Comparison of ENCODE assay signal across 8 cellular contexts in genomic region chr11:64971421-64972233, GRCh38. TPM values are rescaled to one million over a fixed set of nuclear protein-coding genes. Genes with fewer than 3 reads are reported as not detected.
DNase-seq lines count a peak whose midpoint lies in the region; ATAC-seq, FAIRE-seq and TF ChIP-seq lines count a peak whose summit lies in the region.

Gene MAJIN (minus strand): TSS chr11:64972108. CDS start chr11:64959405, 12,703 bp downstream.

- H3K4me3 ChIP-seq in DOHH2 (ENCODE audit: low read length) (peak within 1 kb of the TSS; percentile 15; the same call in 1 of the 2 replicates), K562 (0 out of 2 replicates have a peak within 1 kb of the TSS, but pooled peaks have one; percentile 2), smooth muscle cell (no peak within 1 kb of the TSS)

- 0 out of 2 replicates have a peak, but pooled peaks have one; percentile 32 for TF ChIP-seq POLR2A in K562 (conservative IDR thresholded peaks at IDR 0.05)

- H3K4me3 Mint-ChIP-seq in mesothelial cell of epicardium = no peak within 1 kb of the TSS

- intact Hi-C loops in K562 (cut with micrococcal nuclease) = no loop called here

- H3K9me2 ChIP-seq in DOHH2 (replicated peaks; ENCODE audit: control insufficient read depth, low read length) = no peaks in the 10 kb centered on the region

- no peaks in the 10 kb centered on the region for H3K36me3 Mint-ChIP-seq in mesothelial cell of epicardium

- no peak for TF ChIP-seq EP300 in K562 (IDR thresholded peaks at IDR 0.05; ENCODE audit: low read length)

- no peaks in the 10 kb centered on the region for H3K9me1 ChIP-seq in K562 (ENCODE audit: control insufficient read depth, insufficient read depth, low read length)

- H3K9me3 Mint-ChIP-seq in mesothelial cell of epicardium = no peaks in the 10 kb centered on the region

- in situ Hi-C loops in K562 (cut with MboI) = no loop called here

- H2AFZ ChIP-seq in K562 (ENCODE audit: low read depth, low read length) (peak within 1 kb of the TSS; percentile 97), smooth muscle cell (ENCODE audit: low read depth) (no peak within 1 kb of the TSS)

- BruUV-seq in K562 (replicated peaks; lab: Mats Ljungman, UMichigan) = no TSS peak

- peaks cover 13% of the 10 kb centered on the region for H3F3A ChIP-seq in DOHH2 (ENCODE audit: control insufficient read depth, insufficient read depth)
- peaks cover 3% of the 10 kb centered on the region for H3F3A ChIP-seq in smooth muscle cell (ENCODE audit: low read depth)

- peak; percentile 93 for ATAC-seq in K562
- no peak for ATAC-seq in HG03521 (IDR thresholded peaks at IDR 0.05; ENCODE audit: unreplicated experiment)

- H4K20me1 ChIP-seq in DOHH2 (ENCODE audit: control insufficient read depth, insufficient read depth, low read depth, low read length) (no peaks in the 10 kb centered on the region), K562 (replicated peaks; ENCODE audit: control insufficient read depth, insufficient read depth, low read length) (no peaks in the 10 kb centered on the region), smooth muscle cell (ENCODE audit: low read depth) (no peaks in the 10 kb centered on the region)

- H3K27me3 ChIP-seq in DOHH2 (ENCODE audit: control insufficient read depth, low read length) = no peaks in the 10 kb centered on the region
- H3K27me3 ChIP-seq in K562 (ENCODE audit: control insufficient read depth in 2 of 2, insufficient read depth in 2 of 2, low read length in 2 of 2) = no peaks in the 10 kb centered on the region
- no peaks in the 10 kb centered on the region for H3K27me3 ChIP-seq in smooth muscle cell (ENCODE audit: low read depth)

- H3K4me1 ChIP-seq in DOHH2 (ENCODE audit: control insufficient read depth, low read length) (peaks cover 44% of the 10 kb centered on the region), K562 (replicated peaks in 1 of 2; ENCODE audit: control insufficient read depth in 2 of 2, insufficient read depth in 2 of 2, low read length in 2 of 2) (peaks cover 4 to 12% of the 10 kb centered on the region in 2 experiments; a peak in 4 of 5 replicates), smooth muscle cell (ENCODE audit: low read depth) (no peaks in the 10 kb centered on the region)

- no peak for TF ChIP-seq RAD21 in K562 (CRISPR knock-in tag; conservative IDR thresholded peaks at IDR 0.05 in 1 of 2, IDR thresholded peaks at IDR 0.05 in 1 of 2)

- H3K36me3 ChIP-seq in DOHH2 (ENCODE audit: control insufficient read depth, low read length) (no peaks in the 10 kb centered on the region), K562 (ENCODE audit: control insufficient read depth, insufficient read depth, low read length) (no peaks in the 10 kb centered on the region), smooth muscle cell (ENCODE audit: low read depth) (no peaks in the 10 kb centered on the region)

- H3K79me2 ChIP-seq in DOHH2 (ENCODE audit: control insufficient read depth, low read length) (no peaks in the 10 kb centered on the region), K562 (ENCODE audit: control insufficient read depth, insufficient read depth, low read length) (no peaks in the 10 kb centered on the region), smooth muscle cell (ENCODE audit: low read depth) (no peaks in the 10 kb centered on the region)

- H3K9ac ChIP-seq in K562 (ENCODE audit: insufficient read depth in 1 of 2, low read depth in 2 of 2, low read length in 2 of 2) (peak within 1 kb of the TSS; percentile 52 to 76), smooth muscle cell (ENCODE audit: low read depth) (no peak within 1 kb of the TSS)

- DNase-seq in K562 (ENCODE audit: extremely low read depth in 1 of 4, low spot score in 3 of 4) (peak; percentile 92 to 95 (median 94)), iPS-NIHi11 (ENCODE audit: low spot score) (peak; percentile 52), smooth muscle cell (lab: John Stamatoyannopoulos, UW; ENCODE audit: unreplicated experiment) (no peak), mesothelial cell of epicardium (ENCODE audit: low spot score in 2 of 2, unreplicated experiment in 2 of 2) (no peak), NCI-H82 treated with DMSO at 0.1 percent for 48 hours (lab: John Stamatoyannopoulos, UW; ENCODE audit: unreplicated experiment) (no peak)

- peaks cover 16% of the 10 kb centered on the region for H3K27me3 Mint-ChIP-seq in mesothelial cell of epicardium (ENCODE audit: low read depth)

- H3K27ac Mint-ChIP-seq in mesothelial cell of epicardium = no peak within 1 kb of the TSS

- H3K27ac ChIP-seq in DOHH2 (ENCODE audit: low read depth, low read length) (no peak within 1 kb of the TSS; the same call in 1 of the 2 replicates), VCaP (peak within 1 kb of the TSS; percentile 73), K562 (ENCODE audit: extremely low read depth, low read depth, low read length) (peak within 1 kb of the TSS; percentile 72), smooth muscle cell (ENCODE audit: low read depth) (no peak within 1 kb of the TSS)

- FAIRE-seq in K562 (lab: Jason Lieb, UNC) = peak; percentile 81

- CTCF ChIA-PET in K562 (lab: Yijun Ruan, JAX; ENCODE audit: low intra/inter-chr PET ratio) = no interaction called here

- POLR2A ChIA-PET in K562 (lab: Yijun Ruan, JAX) = interaction anchor here (0.7 to 1.4 kb wide), 4 partner anchors 25 to 198 kb away, joined by 3 to 4 read pairs (median 4); partner anchors contain the start of genes BATF2, FAU, MRPL49 and SPDYC

- H3K4me1 Mint-ChIP-seq in mesothelial cell of epicardium = no peaks in the 10 kb centered on the region

- H3K4me2 ChIP-seq in DOHH2 (ENCODE audit: low read length) (peak within 1 kb of the TSS; percentile 54), K562 (ENCODE audit: insufficient read depth, low read length) (peak within 1 kb of the TSS; percentile 81), smooth muscle cell (peak within 1 kb of the TSS; percentile 12)

- no peak for TF ChIP-seq CTCF in DOHH2 (IDR thresholded peaks at IDR 0.05; ENCODE audit: low read depth, low read length, poor library complexity, severe bottlenecking)
- TF ChIP-seq CTCF in VCaP (conservative IDR thresholded peaks at IDR 0.05) = no peak
- no peak for TF ChIP-seq CTCF in K562 (IDR thresholded peaks at IDR 0.05 in 2 of 3, conservative IDR thresholded peaks at IDR 0.05 in 1 of 3; ENCODE audit: insufficient read depth in 2 of 3, low read depth in 1 of 3, low read length in 3 of 3)
- TF ChIP-seq CTCF in smooth muscle cell (IDR thresholded peaks at IDR 0.05; ENCODE audit: borderline replicate concordance, insufficient read depth, poor library complexity, severe bottlenecking) = no peak
- TF ChIP-seq CTCF in mesothelial cell of epicardium (IDR thresholded peaks at IDR 0.05; ENCODE audit: unreplicated experiment) = no peak

- WGBS in K562 (ENCODE audit: insufficient coverage, low coverage, missing lambda C conversion rate) = 31% methylated on average over 28 of the region's 69 CpGs
- WGBS in smooth muscle cell (ENCODE audit: low lambda C conversion rate) = 72% methylated on average over 65 of the region's 69 CpGs

- no peaks in the 10 kb centered on the region for H3K9me3 ChIP-seq in DOHH2 (ENCODE audit: control insufficient read depth, insufficient read depth, low read length)
- H3K9me3 ChIP-seq in K562 (replicated peaks; ENCODE audit: control insufficient read depth, insufficient read depth, low read depth, low read length) = no peaks in the 10 kb centered on the region
- H3K9me3 ChIP-seq in smooth muscle cell (replicated peaks; ENCODE audit: low read depth) = no peaks in the 10 kb centered on the region

TF ChIP-seq in K562, 482 proteins besides CTCF, POLR2A, EP300 and RAD21 (continues in another document):
- TF ChIP-seq NFRKB (IDR thresholded peaks at IDR 0.05; ENCODE audit: low read depth) (no peak), ZNF77 (CRISPR knock-in tag; IDR thresholded peaks at IDR 0.05) (no peak), SNIP1 (IDR thresholded peaks at IDR 0.05; ENCODE audit: low read depth) (no peak), ZNF668 (CRISPR knock-in tag; IDR thresholded peaks at IDR 0.05) (no peak), FOXM1 (IDR thresholded peaks at IDR 0.05; ENCODE audit: low read depth) (no peak), FOXM1 (CRISPR knock-in tag; IDR thresholded peaks at IDR 0.05; ENCODE audit: low read depth) (peak; percentile 51; the same call in 1 of the 2 replicates), NFIC (IDR thresholded peaks at IDR 0.05) (peak; percentile 81), USF1 (CRISPR knock-in tag; IDR thresholded peaks at IDR 0.05) (peak; percentile 66), ZNF124 (CRISPR knock-in tag; IDR thresholded peaks at IDR 0.05) (no peak)

RNA-seq across cellular contexts. Expression of gene MAJIN, which starts in this region (rescaled TPM):
- 0.30 TPM in 1 of 2 replicates, not detected in the other for total RNA-seq in K562 (2011; cell fraction: chromatin; rRNA removed; ENCODE audit: low replicate concordance)
- total RNA-seq in K562 (2011; cell fraction: nucleolus; rRNA removed) = 0.33 TPM in 1 of 2 replicates, not detected in the other
- total RNA-seq in K562 (2011; cell fraction: nucleoplasm; rRNA removed) = 0.38 TPM in 1 of 2 replicates, not detected in the other
- total RNA-seq in K562 (2014; rRNA removed) (0.12 TPM in 1 of 2 replicates, not detected in the other), K562 (2014; rRNA removed; fragmentation: Illumina TruSeq; extraction: Trizol) (0.18 and 0.29 TPM in 2 replicates), K562 (2015; rRNA removed; fragmentation: Illumina TruSeq; extraction: Trizol) (0.68 and 0.83 TPM in 2 replicates), K562 (2021) (0.24 TPM in 1 of 2 replicates, not detected in the other), smooth muscle cell (not detected in 2 replicates), mesothelial cell of epicardium (not detected in 3 replicates)
- polyA plus RNA-seq in K562 (2011; rRNA removed) (0.28 and 0.42 TPM in 2 replicates), K562 (2014; fragmentation: Illumina TruSeq; extraction: Trizol) (0.39 TPM in 1 of 2 replicates, not detected in the other), K562 (2014; fragmentation: Nextera tagmentation; extraction: Ambion mirVana) (under 1 TPM in 1 of 2 experiments, not detected in 1; 0.21 TPM), K562 (2014; rRNA removed) (0.17 and 0.30 TPM in 2 replicates), smooth muscle cell (not detected in 2 replicates)
- polyA plus RNA-seq in K562 (2011; cell fraction: cytosol; rRNA removed) = 0.63 and 1.4 TPM in 2 replicates
- 0.13 and 0.74 TPM in 2 replicates for polyA plus RNA-seq in K562 (2011; cell fraction: nucleus; rRNA removed)
- 0.09 and 0.15 TPM in 2 replicates for polyA plus RNA-seq in K562 (2012)
- 0.11 and 0.21 TPM in 2 replicates for polyA minus RNA-seq in K562 (2011; rRNA and poly(A)+ RNA removed)
- polyA minus RNA-seq in K562 (2011; cell fraction: cytosol; rRNA and poly(A)+ RNA removed) = not detected in 2 replicates
- not detected in 2 replicates for polyA minus RNA-seq in K562 (2011; cell fraction: nucleus; rRNA and poly(A)+ RNA removed)

Comparison
In these comparisons a context has a peak if more than half of its experiments do, and no peak if none do; other contexts are left out.
1. H3K27ac ChIP-seq: peak in VCaP (single experiment) and K562 (single experiment); none in DOHH2 (single experiment) and smooth muscle cell (single experiment).
2. H3K4me2 ChIP-seq: peak in every context shown above with its lines; median percentile 81 in K562; 54 in DOHH2; 12 in smooth muscle cell.
3. DNase-seq: peak in K562 (4 of 4) and iPS-NIHi11 (single experiment); none in smooth muscle cell (single experiment), mesothelial cell of epicardium (0 of 2) and NCI-H82 treated with DMSO at 0.1 percent for 48 hours (single experiment).